In genomic region chr20:61756966-61757677, GRCh38 we compare ENCODE assay signal across 18 cellular contexts.
DNase-seq lines count a peak whose midpoint lies in the region; ATAC-seq, FAIRE-seq and TF ChIP-seq lines count a peak whose summit lies in the region.
"Had no signal": no experiment of that assay in that cellular context is flagged by ENCODE, and none has a peak within 500 bp of the region (broad histone marks: within the 10 kb centered on the region; RNA-seq: fewer than 3 reads in every experiment).

No MANE protein-coding gene starts in this region.

- no peak overlapping the region for H3K4ac ChIP-seq in mesenchymal stem cell (ENCODE audit: low read depth in 1 of 2, low read length in 2 of 2)

- H3K4me3 ChIP-seq in RWPE2 (ENCODE audit: severe bottlenecking): no peak overlapping the region
- H3K4me3 ChIP-seq in kidney (ENCODE audit: low read length in 2 of 2): no peak overlapping the region
- H3K4me3 ChIP-seq in mesenchymal stem cell (ENCODE audit: insufficient read depth in 1 of 2, low read depth in 1 of 2, low read length in 2 of 2): no peak overlapping the region
- H3K4me3 ChIP-seq: HAP-1 had no signal

- no peak for FAIRE-seq in kidney (lab: Jason Lieb, UNC)
- FAIRE-seq: GM12892, H1 had no signal

- intact Hi-C loops in kidney (cut with DNase I): no loop called here

- no peak for TF ChIP-seq POLR2A in erythroblast (IDR thresholded peaks at IDR 0.05; ENCODE audit: low read length)

- no peak overlapping the region for H2BK120ac ChIP-seq in mesenchymal stem cell (ENCODE audit: low read depth, low read length)

- H3K27me3 ChIP-seq in RWPE2 (ENCODE audit: insufficient read depth, poor library complexity, severe bottlenecking): no peaks in the 10 kb centered on the region
- peaks cover 12 to 15% of the 10 kb centered on the region in 2 experiments for H3K27me3 ChIP-seq in mesenchymal stem cell (ENCODE audit: control insufficient read depth in 1 of 2, insufficient read depth in 1 of 2, low read length in 2 of 2)

- ATAC-seq in RWPE2 (ENCODE audit: low read depth): no peak

- no peak overlapping the region for H4K8ac ChIP-seq in mesenchymal stem cell (ENCODE audit: low read length)

- no peak for TF ChIP-seq CTCF in RWPE2 (IDR thresholded peaks at IDR 0.05; ENCODE audit: poor library complexity, severe bottlenecking)
- no peak for TF ChIP-seq CTCF in kidney (IDR thresholded peaks at IDR 0.05; ENCODE audit: borderline replicate concordance, extremely low read depth, insufficient read depth)

- H3K23ac ChIP-seq in mesenchymal stem cell (ENCODE audit: low read length in 2 of 2): no peak overlapping the region

- H3K9me3 ChIP-seq in RWPE2 (ENCODE audit: severe bottlenecking) (no peaks in the 10 kb centered on the region), kidney (ENCODE audit: control insufficient read depth in 1 of 2, low read length in 2 of 2) (no peaks in the 10 kb centered on the region), mesenchymal stem cell (ENCODE audit: control insufficient read depth, low read length) (no peaks in the 10 kb centered on the region)
- H3K9me3 ChIP-seq: HAP-1 had no signal

- H2BK5ac ChIP-seq in mesenchymal stem cell (ENCODE audit: low read depth, low read length, poor library complexity, severe bottlenecking): no peak overlapping the region

- H3K36me3 ChIP-seq in RWPE2 (ENCODE audit: low read depth) (no peaks in the 10 kb centered on the region), kidney (ENCODE audit: control insufficient read depth in 1 of 2, insufficient read depth in 2 of 2, low read length in 2 of 2) (no peaks in the 10 kb centered on the region), mesenchymal stem cell (ENCODE audit: control insufficient read depth in 1 of 2, insufficient read depth in 2 of 2, low read depth in 1 of 2, low read length in 2 of 2) (peaks cover 0 to 4% of the 10 kb centered on the region in 2 experiments)
- H3K36me3 ChIP-seq: HAP-1 had no signal

- DNase-seq in activated effector memory CD4-positive, alpha-beta T cell treated with anti-CD3 and anti-CD28 coated beads, Interleukin-2, amount 50 U/mL, for 16 hours: peak; percentile 51
- no peak for DNase-seq in activated effector memory CD4-positive, alpha-beta T cell treated with Interleukin-2 at 50 U/mL for 16 hours
- DNase-seq in RWPE2 (ENCODE audit: low spot score) (peak; percentile 69), kidney (peak; percentile 28), renal cortical epithelial cell (ENCODE audit: low read depth) (peak; percentile 7), mesenchymal stem cell (no peak), erythroblast (lab: John Stamatoyannopoulos, UW) (no peak), A172 (ENCODE audit: low spot score) (no peak)
- DNase-seq: AML-193; C1 segment of cervical spinal cord; CD4-positive, alpha-beta memory T cell; DMS153; DND-41; GDM1 had no signal

- H4K91ac ChIP-seq in mesenchymal stem cell (ENCODE audit: low read length): no peak overlapping the region

- no peak overlapping the region for H2BK15ac ChIP-seq in mesenchymal stem cell (ENCODE audit: low read depth, poor library complexity, severe bottlenecking)

- H3K14ac ChIP-seq in mesenchymal stem cell (ENCODE audit: low read length in 2 of 2): no peak overlapping the region

- no peaks in the 10 kb centered on the region for H3K79me1 ChIP-seq in mesenchymal stem cell (replicated peaks; ENCODE audit: low read length, poor library complexity, severe bottlenecking)

- H3K27ac ChIP-seq in RWPE2 (ENCODE audit: poor library complexity, severe bottlenecking) (no peak overlapping the region), kidney (ENCODE audit: low read depth in 2 of 2, low read length in 2 of 2) (no peak overlapping the region), mesenchymal stem cell (ENCODE audit: low read length, poor library complexity, severe bottlenecking) (no peak overlapping the region)
- H3K27ac ChIP-seq: 22Rv1 had no signal

- peaks cover 10% of the 10 kb centered on the region for H3K4me1 ChIP-seq in RWPE2 (ENCODE audit: insufficient read depth, poor library complexity, severe bottlenecking)
- no peaks in the 10 kb centered on the region for H3K4me1 ChIP-seq in kidney (ENCODE audit: control insufficient read depth in 1 of 2, insufficient read depth in 1 of 2, low read depth in 1 of 2, low read length in 2 of 2)
- peaks cover 35% of the 10 kb centered on the region for H3K4me1 ChIP-seq in mesenchymal stem cell (ENCODE audit: control insufficient read depth, insufficient read depth, low read depth, low read length)
- H3K4me1 ChIP-seq: HAP-1 had no signal

- no peak overlapping the region for H2AFZ ChIP-seq in mesenchymal stem cell (ENCODE audit: low read depth, low read length)

- H2BK12ac ChIP-seq in mesenchymal stem cell (ENCODE audit: low read length in 2 of 2): no peak overlapping the region

- 87% methylated on average over 18 of the region's 18 CpGs for WGBS in mesenchymal stem cell

- H3K18ac ChIP-seq in mesenchymal stem cell (ENCODE audit: low read depth in 1 of 2, low read length in 2 of 2): no peak overlapping the region

- H3K4me2 ChIP-seq in mesenchymal stem cell (ENCODE audit: low read length, poor library complexity, severe bottlenecking): no peak overlapping the region

- no peak overlapping the region for H3K9ac ChIP-seq in kidney (ENCODE audit: low read length in 2 of 2)
- H3K9ac ChIP-seq in mesenchymal stem cell (ENCODE audit: low read length): no peak overlapping the region

- no peak overlapping the region for H2AK5ac ChIP-seq in mesenchymal stem cell (ENCODE audit: low read length, severe bottlenecking)

Comparison
In these comparisons a context has a peak if more than half of its experiments do, and no peak if none do; other contexts are left out.
1. DNase-seq: peak in activated effector memory CD4-positive, alpha-beta T cell treated with anti-CD3 and anti-CD28 coated beads, Interleukin-2, amount 50 U/mL, for 16 hours (single experiment), RWPE2 (single experiment), kidney (single experiment) and renal cortical epithelial cell (single experiment); none in activated effector memory CD4-positive, alpha-beta T cell treated with Interleukin-2 at 50 U/mL for 16 hours (single experiment), mesenchymal stem cell (single experiment), erythroblast (0 of 2) and A172 (single experiment).